In genomic region chr4:21203416-21203815, GRCh38 we compare ENCODE assay signal across 1 cellular context.
TF ChIP-seq lines count a peak whose summit lies in the region.

No MANE protein-coding gene starts in this region.

TF ChIP-seq in H1, 55 proteins besides CTCF, POLR2A, EP300 and RAD21 (continued from another document):
- TF ChIP-seq CHD7 (IDR thresholded peaks at IDR 0.05; ENCODE audit: insufficient replicate concordance, low read length) = no peak
- no peak for TF ChIP-seq TBP (IDR thresholded peaks at IDR 0.05; ENCODE audit: low read depth, low read length)
- no peak for TF ChIP-seq CEBPB (IDR thresholded peaks at IDR 0.05; ENCODE audit: low read depth, low read length)
- no peak for TF ChIP-seq ASH2L (IDR thresholded peaks at IDR 0.05; ENCODE audit: low read length)
- TF ChIP-seq GTF2F1 (IDR thresholded peaks at IDR 0.05; ENCODE audit: borderline replicate concordance, low read depth, low read length) = no peak
- no peak for TF ChIP-seq CTBP2 (IDR thresholded peaks at IDR 0.05; ENCODE audit: borderline replicate concordance, insufficient read depth, insufficient read length, low read length)
- TF ChIP-seq BRCA1 (IDR thresholded peaks at IDR 0.05; ENCODE audit: low read depth, low read length) = no peak
- no peak for TF ChIP-seq BACH1 (IDR thresholded peaks at IDR 0.05; ENCODE audit: low read length)
- TF ChIP-seq MAX (IDR thresholded peaks at IDR 0.05) = no peak
TF ChIP-seq in H1: peak in this region for 0.
